20 cellular contexts compared by ENCODE assay signal in genomic region chr1:38088366-38088765, GRCh38. TPM values are rescaled to one million over a fixed set of nuclear protein-coding genes. Genes with fewer than 3 reads are reported as not detected.
DNase-seq lines count a peak whose midpoint lies in the region; ATAC-seq, FAIRE-seq and TF ChIP-seq lines count a peak whose summit lies in the region.
"Had no signal": no experiment of that assay in that cellular context is flagged by ENCODE, and none has a peak within 500 bp of the region (broad histone marks: within the 10 kb centered on the region; RNA-seq: fewer than 3 reads in every experiment).

No MANE protein-coding gene starts in this region.

- peak; percentile 63 for DNase-seq in NCI-H82 (lab: John Stamatoyannopoulos, UW)
- no peak for DNase-seq in NCI-H82 treated with DMSO at 0.1 percent for 48 hours (lab: John Stamatoyannopoulos, UW; ENCODE audit: unreplicated experiment)
- peak; percentile 61 for DNase-seq in NCI-H2227 (lab: John Stamatoyannopoulos, UW; ENCODE audit: unreplicated experiment)
- DNase-seq in K562 (ENCODE audit: extremely low read depth in 1 of 4, low spot score in 3 of 4): peak in 1 of 4 experiments; percentile 40
- peak; percentile 58 for DNase-seq in small intestine
- DNase-seq in ovary: no peak
- DNase-seq in kidney tubule cell (ENCODE audit: low spot score): no peak
- DNase-seq: activated CD4-positive, CD25-positive, alpha-beta regulatory T cell; activated CD8-positive, alpha-beta memory T cell treated with anti-CD3 and anti-CD28 coated beads, Interleukin-2, amount 10 ng/mL, durations not matched to agents 7 days and 5 days; activated gamma-delta T cell treated with Interleukin-2 at 50 U/mL for 16 hours; brain microvascular endothelial cell; HCEC 1CT; left ventricle myocardium superior; NCI-H187 treated with DMSO at 0.1 percent for 48 hours; OCI-M1; stimulated activated naive CD8-positive, alpha-beta T cell treated with anti-CD3 and anti-CD28 coated beads, Interleukin-15, Interleukin-2, amounts not matched to agents 100 U/mL and 50 U/mL, for 24 hours; T-helper 1 cell had no signal

- peak; percentile 29 for FAIRE-seq in K562 (lab: Jason Lieb, UNC)
- no peak for FAIRE-seq in small intestine (lab: Jason Lieb, UNC)

- H3K27ac ChIP-seq in K562 (ENCODE audit: extremely low read depth, low read depth, low read length) (no peak overlapping the region), small intestine (ENCODE audit: low read depth in 1 of 2, low read length in 1 of 2) (no peak overlapping the region), ovary (no peak overlapping the region)
- H3K27ac ChIP-seq: brain microvascular endothelial cell, skin epidermis had no signal

- peak in 1 of 2 experiments; percentile 36; a peak in 2 of 4 replicates for TF ChIP-seq RAD21 in K562 (CRISPR knock-in tag; conservative IDR thresholded peaks at IDR 0.05 in 1 of 2, IDR thresholded peaks at IDR 0.05 in 1 of 2)

- H2AFZ ChIP-seq in K562 (ENCODE audit: low read depth, low read length): no peak overlapping the region

- ATAC-seq in K562 (peak; percentile 88), HG03432 (IDR thresholded peaks at IDR 0.05; ENCODE audit: unreplicated experiment) (no peak)
- ATAC-seq: activated CD8-positive, alpha-beta memory T cell treated with anti-CD3 and anti-CD28 coated beads, Interleukin-2, amount 10 ng/mL, durations not matched to agents 7 days and 5 days; left ventricle myocardium superior; stimulated activated naive CD8-positive, alpha-beta T cell treated with anti-CD3 and anti-CD28 coated beads, Interleukin-15, Interleukin-2, amounts not matched to agents 100 U/mL and 50 U/mL, for 24 hours had no signal

- POLR2A ChIA-PET in K562 (lab: Yijun Ruan, JAX): interaction anchor here (0.7 kb wide), 1 partner anchor 1633 kb away, joined by 3 read pairs; no protein-coding TSS in a partner anchor

- no peaks in the 10 kb centered on the region for H3K79me2 ChIP-seq in K562 (ENCODE audit: control insufficient read depth, insufficient read depth, low read length)

- TF ChIP-seq POLR2A in K562 (conservative IDR thresholded peaks at IDR 0.05): no peak
- no peak for TF ChIP-seq POLR2A in ovary (IDR thresholded peaks at IDR 0.05)

- H3K4me3 ChIP-seq in K562 (no peak overlapping the region), small intestine (ENCODE audit: low read depth in 1 of 2, low read length in 2 of 2) (no peak overlapping the region), ovary (no peak overlapping the region)
- H3K4me3 ChIP-seq: skin epidermis had no signal

- in situ Hi-C loops in K562 (cut with MboI): no loop called here

- H3K27me3 ChIP-seq in K562 (ENCODE audit: control insufficient read depth in 2 of 2, insufficient read depth in 2 of 2, low read length in 2 of 2) (peaks cover 33 to 64% of the 10 kb centered on the region in 2 experiments; a peak in 4 of 5 replicates), small intestine (ENCODE audit: control insufficient read depth in 2 of 2, insufficient read depth in 2 of 2, low read length in 2 of 2) (no peaks in the 10 kb centered on the region), ovary (no peaks in the 10 kb centered on the region)

- 1% methylated on average over 6 of the region's 6 CpGs for WGBS in K562 (ENCODE audit: insufficient coverage, low coverage, missing lambda C conversion rate)
- WGBS in small intestine, 3 donors: 7 to 37% (median 14%) methylated on average over 6 of the region's 6 CpGs
- 60 to 75% (median 63%) methylated on average over 6 of the region's 6 CpGs for WGBS in ovary, 3 donors

- no peak overlapping the region for H3K4me2 ChIP-seq in K562 (ENCODE audit: insufficient read depth, low read length)

- no peaks in the 10 kb centered on the region for H3K36me3 ChIP-seq in K562 (ENCODE audit: control insufficient read depth, insufficient read depth, low read length)
- no peaks in the 10 kb centered on the region for H3K36me3 ChIP-seq in small intestine (ENCODE audit: control insufficient read depth in 2 of 2, insufficient read depth in 2 of 2, low read length in 2 of 2)
- H3K36me3 ChIP-seq in ovary: no peaks in the 10 kb centered on the region
- H3K36me3 ChIP-seq: brain microvascular endothelial cell had no signal

- intact Hi-C loops in K562 (cut with micrococcal nuclease): loop anchor here (5.0 kb wide), 1 partner anchor 51 kb away; no protein-coding TSS in a partner anchor
- intact Hi-C loops in ovary (cut with DNase I): no loop called here

- no peaks in the 10 kb centered on the region for H3K9me3 ChIP-seq in K562 (replicated peaks; ENCODE audit: control insufficient read depth, insufficient read depth, low read depth, low read length)
- no peaks in the 10 kb centered on the region for H3K9me3 ChIP-seq in small intestine (ENCODE audit: control insufficient read depth, low read depth)
- H3K9me3 ChIP-seq in ovary: no peaks in the 10 kb centered on the region

- H3K9ac ChIP-seq in K562 (ENCODE audit: insufficient read depth in 1 of 2, low read depth in 2 of 2, low read length in 2 of 2): no peak overlapping the region

- H3K4me1 ChIP-seq in K562 (replicated peaks in 1 of 2; ENCODE audit: control insufficient read depth in 2 of 2, insufficient read depth in 2 of 2, low read length in 2 of 2) (no peaks in the 10 kb centered on the region; a peak in 1 of 5 replicates), small intestine (ENCODE audit: control insufficient read depth in 2 of 2, insufficient read depth in 1 of 2, low read depth in 1 of 2, low read length in 1 of 2) (no peaks in the 10 kb centered on the region), ovary (ENCODE audit: insufficient read depth) (no peaks in the 10 kb centered on the region)

- peak; percentile 15 to 38 (median 34); a peak in 4 of 6 replicates for TF ChIP-seq CTCF in K562 (IDR thresholded peaks at IDR 0.05 in 2 of 3, conservative IDR thresholded peaks at IDR 0.05 in 1 of 3; ENCODE audit: insufficient read depth in 2 of 3, low read depth in 1 of 3, low read length in 3 of 3)
- TF ChIP-seq CTCF in ovary (IDR thresholded peaks at IDR 0.05): no peak

- no TSS peak for BruUV-seq in K562 (replicated peaks; lab: Mats Ljungman, UMichigan)

- no peaks in the 10 kb centered on the region for H3K9me1 ChIP-seq in K562 (ENCODE audit: control insufficient read depth, insufficient read depth, low read length)

- CTCF ChIA-PET in K562 (lab: Yijun Ruan, JAX; ENCODE audit: low intra/inter-chr PET ratio): no interaction called here

- no peak for TF ChIP-seq EP300 in K562 (IDR thresholded peaks at IDR 0.05; ENCODE audit: low read length)
- TF ChIP-seq EP300 in ovary (IDR thresholded peaks at IDR 0.05): no peak

- peaks cover 11% of the 10 kb centered on the region; the same call in 1 of the 2 replicates for H4K20me1 ChIP-seq in K562 (replicated peaks; ENCODE audit: control insufficient read depth, insufficient read depth, low read length)

TF ChIP-seq in K562, 482 proteins besides CTCF, POLR2A, EP300 and RAD21:
- TF ChIP-seq TBL1XR1 (IDR thresholded peaks at IDR 0.05; ENCODE audit: low read length in 2 of 2): no peak
- TF ChIP-seq ZBTB5 (IDR thresholded peaks at IDR 0.05): no peak
- no peak for TF ChIP-seq ZNF133 (CRISPR knock-in tag; IDR thresholded peaks at IDR 0.05)
- TF ChIP-seq NRF1 (conservative IDR thresholded peaks at IDR 0.05 in 1 of 2, IDR thresholded peaks at IDR 0.05 in 1 of 2): 0 out of 4 replicates have a peak, but pooled peaks of 1 of the 2 experiments have one; percentile 22
- peak; percentile 41; the same call in 1 of the 2 replicates for TF ChIP-seq CTBP1 (IDR thresholded peaks at IDR 0.05; ENCODE audit: borderline replicate concordance)
- TF ChIP-seq RCOR1 (IDR thresholded peaks at IDR 0.05; ENCODE audit: borderline replicate concordance in 1 of 2, low read depth in 2 of 2, low read length in 2 of 2): 0 out of 4 replicates have a peak, but pooled peaks of 1 of the 2 experiments have one; percentile 39
- no peak for TF ChIP-seq POLR3A (IDR thresholded peaks at IDR 0.05; ENCODE audit: borderline replicate concordance, extremely low read depth, insufficient read depth, insufficient read length)

RNA-seq across cellular contexts. Expression of gene POU3F1, which starts 41.8 kb away (rescaled TPM):
- total RNA-seq in K562 (2011; cell fraction: chromatin; rRNA removed; ENCODE audit: low replicate concordance): not detected in 2 replicates
- 0.13 TPM in 1 of 2 replicates, not detected in the other for total RNA-seq in K562 (2011; cell fraction: nucleolus; rRNA removed)
- not detected in 2 replicates for total RNA-seq in K562 (2011; cell fraction: nucleoplasm; rRNA removed)
- total RNA-seq in K562 (2014; rRNA removed) (0.08 and 0.09 TPM in 2 replicates), K562 (2014; rRNA removed; fragmentation: Illumina TruSeq; extraction: Trizol) (not detected in 2 replicates), K562 (2015; rRNA removed; fragmentation: Illumina TruSeq; extraction: Trizol) (not detected in 2 replicates), K562 (2021) (not detected in 2 replicates), ovary (under 1 TPM in 4 of 7 donors, not detected in 3; 0.10 to 0.53 (median 0.33) TPM)
- polyA plus RNA-seq in K562 (2011; rRNA removed) (0.05 TPM in 1 of 2 replicates, not detected in the other), K562 (2014; fragmentation: Illumina TruSeq; extraction: Trizol) (not detected in 2 replicates), K562 (2014; fragmentation: Nextera tagmentation; extraction: Ambion mirVana) (not detected), K562 (2014; rRNA removed) (not detected in 2 replicates), small intestine (not detected), ovary (under 1 TPM in 1 of 2 donors, not detected in 1; 0.04 TPM)
- polyA plus RNA-seq in K562 (2011; cell fraction: cytosol; rRNA removed): not detected in 2 replicates
- polyA plus RNA-seq in K562 (2011; cell fraction: nucleus; rRNA removed): 0.06 and 0.15 TPM in 2 replicates
- not detected in 2 replicates for polyA plus RNA-seq in K562 (2012)
- polyA minus RNA-seq in K562 (2011; rRNA and poly(A)+ RNA removed): not detected in 2 replicates
- polyA minus RNA-seq in K562 (2011; cell fraction: cytosol; rRNA and poly(A)+ RNA removed): not detected in 2 replicates
- polyA minus RNA-seq in K562 (2011; cell fraction: nucleus; rRNA and poly(A)+ RNA removed): 0.13 and 0.33 TPM in 2 replicates
- total RNA-seq: left ventricle myocardium superior had no signal
- polyA plus RNA-seq: AG04450 had no signal

Comparison
In these comparisons a context has a peak if more than half of its experiments do, and no peak if none do; other contexts are left out.
1. DNase-seq: peak in NCI-H82 (single experiment), NCI-H2227 (single experiment) and small intestine (single experiment); none in NCI-H82 treated with DMSO at 0.1 percent for 48 hours (single experiment), ovary (0 of 5) and kidney tubule cell (single experiment).
2. CTCF ChIP-seq: peak in K562 (3 of 3); none in ovary (0 of 3).